In genomic region chr14:37168721-37169120, GRCh38 we compare ENCODE assay signal across 17 cellular contexts. TPM values are rescaled to one million over a fixed set of nuclear protein-coding genes. Genes with fewer than 3 reads are reported as not detected.
DNase-seq lines count a peak whose midpoint lies in the region; ATAC-seq and TF ChIP-seq lines count a peak whose summit lies in the region.
"Had no signal": no experiment of that assay in that cellular context is flagged by ENCODE, and none has a peak within 500 bp of the region (broad histone marks: within the 10 kb centered on the region; RNA-seq: fewer than 3 reads in every experiment).

No MANE protein-coding gene starts in this region.

- CTCF ChIA-PET in WTC11 (lab: Charles Lee): interaction anchor here (0.6 to 1.5 kb wide), 5 partner anchors 18 to 144 kb away, joined by 3 read pairs; no protein-coding TSS in a partner anchor
- CTCF ChIA-PET in activated CD8-positive, alpha-beta memory T cell treated with anti-CD3 and anti-CD28 coated beads, Interleukin-2, amount 10 ng/mL, durations not matched to agents 7 days and 5 days (lab: Charles Lee): no interaction called here

- H3K4me3 Mint-ChIP-seq in WTC11: no peak overlapping the region
- no peak overlapping the region for H3K4me3 Mint-ChIP-seq in activated CD8-positive, alpha-beta memory T cell treated with anti-CD3 and anti-CD28 coated beads, Interleukin-2, amount 10 ng/mL, durations not matched to agents 7 days and 5 days
- H3K4me3 Mint-ChIP-seq: B cell; CD4-positive, alpha-beta T cell had no signal

- H3K27me3 Mint-ChIP-seq in WTC11 (ENCODE audit: low read depth): no peaks in the 10 kb centered on the region; the same call in 1 of the 2 replicates
- peaks cover 23% of the 10 kb centered on the region for H3K27me3 Mint-ChIP-seq in activated CD8-positive, alpha-beta memory T cell treated with anti-CD3 and anti-CD28 coated beads, Interleukin-2, amount 10 ng/mL, durations not matched to agents 7 days and 5 days

- H3K4me1 Mint-ChIP-seq in WTC11: peaks cover 61% of the 10 kb centered on the region
- H3K4me1 Mint-ChIP-seq in activated CD8-positive, alpha-beta memory T cell treated with anti-CD3 and anti-CD28 coated beads, Interleukin-2, amount 10 ng/mL, durations not matched to agents 7 days and 5 days: no peaks in the 10 kb centered on the region
- H3K4me1 Mint-ChIP-seq: B cell had no signal

- H3K36me3 Mint-ChIP-seq in WTC11: no peaks in the 10 kb centered on the region
- H3K36me3 Mint-ChIP-seq in activated CD8-positive, alpha-beta memory T cell treated with anti-CD3 and anti-CD28 coated beads, Interleukin-2, amount 10 ng/mL, durations not matched to agents 7 days and 5 days: peaks cover 2% of the 10 kb centered on the region

- TF ChIP-seq CTCF in WTC11 (IDR thresholded peaks at IDR 0.05): no peak

- POLR2A ChIA-PET in WTC11 (lab: Charles Lee): interaction anchor here (1.5 kb wide), 1 partner anchor 29 kb away, joined by 3 read pairs; the partner anchor contains the start of gene MIPOL1

- no peak for ATAC-seq in WTC11
- no peak for ATAC-seq in activated CD8-positive, alpha-beta memory T cell treated with anti-CD3 and anti-CD28 coated beads, Interleukin-2, amount 10 ng/mL, durations not matched to agents 7 days and 5 days
- ATAC-seq: GM12878 had no signal

- no peaks in the 10 kb centered on the region for H3K9me3 Mint-ChIP-seq in WTC11
- H3K9me3 Mint-ChIP-seq in activated CD8-positive, alpha-beta memory T cell treated with anti-CD3 and anti-CD28 coated beads, Interleukin-2, amount 10 ng/mL, durations not matched to agents 7 days and 5 days (ENCODE audit: low read depth): peaks cover 6% of the 10 kb centered on the region

- peak; percentile 56 for DNase-seq in Daoy (ENCODE audit: low read depth)
- peak; percentile 2 for DNase-seq in HT-29 (ENCODE audit: low spot score)
- no peak for DNase-seq in WTC11 (ENCODE audit: low spot score)
- DNase-seq in mucosa of gallbladder (ENCODE audit: low spot score): peak; percentile 73
- no peak for DNase-seq in activated CD8-positive, alpha-beta memory T cell treated with anti-CD3 and anti-CD28 coated beads, Interleukin-2, amount 10 ng/mL, durations not matched to agents 7 days and 5 days
- no peak for DNase-seq in activated CD8-positive, alpha-beta memory T cell treated with anti-CD3 and anti-CD28 coated beads, Interleukin-2, amount 50 U/mL, for 48 hours
- DNase-seq in DMS153 (lab: John Stamatoyannopoulos, UW): no peak
- DNase-seq: CD4-positive, alpha-beta T cell; MG63; NCI-H1092 treated with DMSO at 0.1 percent for 48 hours; NCI-H1694; NCI-H2107; NCI-H446 treated with DMSO at 0.1 percent for 48 hours; NCI-H82; SHP77 treated with DMSO at 0.1 percent for 48 hours had no signal

- H3K27ac Mint-ChIP-seq in WTC11: peak overlapping the region; percentile 51
- H3K27ac Mint-ChIP-seq in activated CD8-positive, alpha-beta memory T cell treated with anti-CD3 and anti-CD28 coated beads, Interleukin-2, amount 10 ng/mL, durations not matched to agents 7 days and 5 days: no peak overlapping the region
- H3K27ac Mint-ChIP-seq: B cell; CD4-positive, alpha-beta T cell had no signal

TF ChIP-seq in WTC11, 78 proteins besides CTCF, POLR2A, EP300 and RAD21:
- no peak for TF ChIP-seq TEAD4 (CRISPR knock-in tag; IDR thresholded peaks at IDR 0.05)
- no peak for TF ChIP-seq USF1 (CRISPR knock-in tag; IDR thresholded peaks at IDR 0.05)
- TF ChIP-seq JAZF1 (CRISPR knock-in tag; IDR thresholded peaks at IDR 0.05): no peak
- TF ChIP-seq ZNF671 (CRISPR knock-in tag; IDR thresholded peaks at IDR 0.05): no peak
- no peak for TF ChIP-seq ZNF425 (CRISPR knock-in tag; conservative IDR thresholded peaks at IDR 0.05)
- TF ChIP-seq ZNF281 (CRISPR knock-in tag; IDR thresholded peaks at IDR 0.05): no peak

RNA-seq across cellular contexts. Expression of gene SLC25A21, which starts 3.7 kb away (rescaled TPM):
- 37.0 and 105 TPM in 2 replicates for total RNA-seq in Daoy (2014; rRNA removed; shearing (Covaris generic))
- not detected in 2 replicates for total RNA-seq in HT-29 (2014; rRNA removed; shearing (Covaris generic))
- total RNA-seq in WTC11 (2021): 3.8 to 8.2 TPM (median 6.0 TPM) in 3 replicates
- total RNA-seq in mucosa of gallbladder: 1.6 TPM
- not detected for total RNA-seq in activated CD8-positive, alpha-beta memory T cell treated with anti-CD3 and anti-CD28 coated beads, Interleukin-2, amount 10 ng/mL, durations not matched to agents 7 days and 5 days
- total RNA-seq: B cell; CD4-positive, alpha-beta T cell had no signal

RNA-seq across cellular contexts. Expression of gene MIPOL1, which starts 29.0 kb away (rescaled TPM):
- total RNA-seq in Daoy (2014; rRNA removed; shearing (Covaris generic)): 16.0 and 28.0 TPM in 2 replicates
- total RNA-seq in HT-29 (2014; rRNA removed; shearing (Covaris generic)): 0.10 and 0.51 TPM in 2 replicates
- total RNA-seq in WTC11 (2021): 12.0 to 13.1 TPM (median 12.3 TPM) in 3 replicates
- total RNA-seq in mucosa of gallbladder: 12.3 TPM
- total RNA-seq in activated CD8-positive, alpha-beta memory T cell treated with anti-CD3 and anti-CD28 coated beads, Interleukin-2, amount 10 ng/mL, durations not matched to agents 7 days and 5 days: not detected
- total RNA-seq: GM12878 had no signal

Comparison
In these comparisons a context has a peak if more than half of its experiments do, and no peak if none do; other contexts are left out.
1. DNase-seq: peak in Daoy (single experiment), HT-29 (single experiment) and mucosa of gallbladder (single experiment); none in WTC11 (single experiment), activated CD8-positive, alpha-beta memory T cell treated with anti-CD3 and anti-CD28 coated beads, Interleukin-2, amount 10 ng/mL, durations not matched to agents 7 days and 5 days (single experiment), activated CD8-positive, alpha-beta memory T cell treated with anti-CD3 and anti-CD28 coated beads, Interleukin-2, amount 50 U/mL, for 48 hours (single experiment) and DMS153 (single experiment).